ENCODE assay signal across 8 cellular contexts in genomic region chr22:43955040-43955882, GRCh38. TPM values are rescaled to one million over a fixed set of nuclear protein-coding genes. Genes with fewer than 3 reads are reported as not detected.
DNase-seq lines count a peak whose midpoint lies in the region; ATAC-seq, FAIRE-seq and TF ChIP-seq lines count a peak whose summit lies in the region.

Gene SAMM50 (plus strand): TSS chr22:43955442. CDS start chr22:43955578, 136 bp downstream.

- no peak for FAIRE-seq in A549 (lab: Jason Lieb, UNC)
- no peak for FAIRE-seq in small intestine (lab: Jason Lieb, UNC)

- dilution Hi-C loops in mammary epithelial cell (cut with HindIII; ENCODE audit: low sequenced_read_pairs): no loop called here

- ATAC-seq in A549 (peak; percentile 97 to 98), HG03095 (IDR thresholded peaks at IDR 0.05; ENCODE audit: unreplicated experiment) (peak; percentile 82)

- no peak for TF ChIP-seq EP300 in A549 (IDR thresholded peaks at IDR 0.05)

- H4K20me1 ChIP-seq in mammary epithelial cell (ENCODE audit: insufficient read depth, low read length): no peaks in the 10 kb centered on the region

- H3K27ac ChIP-seq in A549: peak within 1 kb of the TSS; percentile 80 to 96
- H3K27ac ChIP-seq in WERI-Rb-1: peak within 1 kb of the TSS; percentile 88
- peak within 1 kb of the TSS; percentile 49 for H3K27ac ChIP-seq in mammary epithelial cell (ENCODE audit: insufficient read depth, low read depth, low read length)
- no peak within 1 kb of the TSS for H3K27ac ChIP-seq in iPS-20b (ENCODE audit: low read length)
- peak within 1 kb of the TSS; percentile 88 to 95 for H3K27ac ChIP-seq in small intestine (ENCODE audit: low read depth in 1 of 2, low read length in 1 of 2)

- no peak for TF ChIP-seq RAD21 in A549 (conservative IDR thresholded peaks at IDR 0.05 in 1 of 2, IDR thresholded peaks at IDR 0.05 in 1 of 2)

- TF ChIP-seq POLR2A in A549 (IDR thresholded peaks at IDR 0.05; ENCODE audit: low read length) (peak; percentile 86), GM18526 (IDR thresholded peaks at IDR 0.05; ENCODE audit: extremely low read depth, insufficient read length) (peak; percentile 97)

- peaks cover 17% of the 10 kb centered on the region; the same call in 2 of the 3 replicates for H3K4me1 ChIP-seq in A549
- H3K4me1 ChIP-seq in mammary epithelial cell (ENCODE audit: insufficient read depth, low read length): peaks cover 18% of the 10 kb centered on the region
- peaks cover 13% of the 10 kb centered on the region; the same call in 1 of the 2 replicates for H3K4me1 ChIP-seq in iPS-20b (ENCODE audit: insufficient read depth, low read length)
- H3K4me1 ChIP-seq in small intestine (ENCODE audit: control insufficient read depth in 2 of 2, insufficient read depth in 1 of 2, low read depth in 1 of 2, low read length in 1 of 2): peaks cover 0 to 8% of the 10 kb centered on the region in 2 donors

- peak within 1 kb of the TSS; percentile 84 for H2AFZ ChIP-seq in mammary epithelial cell (ENCODE audit: low read depth, low read length)

- DNase-seq in A549 (ENCODE audit: low read depth in 1 of 2, low spot score in 1 of 2) (peak; percentile 79 to 87), NCI-H2171 treated with DMSO at 0.1 percent for 48 hours (lab: John Stamatoyannopoulos, UW) (peak; percentile 92), WERI-Rb-1 (peak; percentile 95), mammary epithelial cell (peak; percentile 90), small intestine (peak; percentile 95)

- H3K36me3 ChIP-seq in WERI-Rb-1 (no peaks in the 10 kb centered on the region; the same call in 1 of the 2 replicates), mammary epithelial cell (ENCODE audit: insufficient read depth, low read length) (no peaks in the 10 kb centered on the region), iPS-20b (ENCODE audit: insufficient read depth, low read depth, low read length) (no peaks in the 10 kb centered on the region), small intestine (ENCODE audit: control insufficient read depth in 2 of 2, insufficient read depth in 2 of 2, low read length in 2 of 2) (no peaks in the 10 kb centered on the region)

- no peaks in the 10 kb centered on the region for H3K27me3 ChIP-seq in WERI-Rb-1 (ENCODE audit: insufficient read depth, low read depth, severe bottlenecking)
- no peaks in the 10 kb centered on the region for H3K27me3 ChIP-seq in mammary epithelial cell (ENCODE audit: insufficient read depth, low read length)
- H3K27me3 ChIP-seq in iPS-20b (ENCODE audit: insufficient read depth, low read length): no peaks in the 10 kb centered on the region
- no peaks in the 10 kb centered on the region for H3K27me3 ChIP-seq in small intestine (ENCODE audit: control insufficient read depth in 2 of 2, insufficient read depth in 2 of 2, low read length in 2 of 2)

- POLR2A ChIA-PET in A549 (lab: Yijun Ruan, JAX): interaction anchor here (0.6 to 2.1 kb wide), 3 partner anchors 9 to 32 kb away, joined by 3 to 12 read pairs (median 4); partner anchors contain the start of gene PNPLA3

- WGBS in A549 (ENCODE audit: missing lambda C conversion rate): under 1% methylated on average over 9 of the region's 74 CpGs
- 3% methylated on average over 17 of the region's 74 CpGs for WGBS in mammary epithelial cell (ENCODE audit: low coverage, missing lambda C conversion rate)
- WGBS in small intestine, 3 donors: 0 to 1% (median 0%) methylated on average over 68 to 74 of the region's 74 CpGs

- H3K4me2 ChIP-seq in A549 (peak within 1 kb of the TSS; percentile 98), mammary epithelial cell (ENCODE audit: insufficient read depth, low read depth, low read length) (peak within 1 kb of the TSS; percentile 87)

- H3K9me3 ChIP-seq in A549 (no peaks in the 10 kb centered on the region), WERI-Rb-1 (ENCODE audit: severe bottlenecking) (no peaks in the 10 kb centered on the region), mammary epithelial cell (replicated peaks; ENCODE audit: insufficient read depth, low read length) (no peaks in the 10 kb centered on the region), iPS-20b (ENCODE audit: insufficient read depth, low read depth, low read length) (no peaks in the 10 kb centered on the region), small intestine (ENCODE audit: control insufficient read depth, low read depth) (no peaks in the 10 kb centered on the region)

- intact Hi-C loops in mammary epithelial cell (cut with micrococcal nuclease): no loop called here

- peaks cover 57% of the 10 kb centered on the region for H3K79me2 ChIP-seq in mammary epithelial cell (ENCODE audit: insufficient read depth, low read length)

- BruUV-seq in mammary epithelial cell (replicated peaks; lab: Mats Ljungman, UMichigan): no TSS peak

- H3K4me3 ChIP-seq in A549: peak within 1 kb of the TSS; percentile 93
- peak within 1 kb of the TSS; percentile 83 for H3K4me3 ChIP-seq in WERI-Rb-1 (ENCODE audit: low read depth, low read length)
- H3K4me3 ChIP-seq in mammary epithelial cell (replicated peaks in 1 of 3; ENCODE audit: insufficient read depth in 1 of 3, low read depth in 2 of 3, low read length in 3 of 3): peak within 1 kb of the TSS; percentile 76 to 97 (median 89)
- H3K4me3 ChIP-seq in iPS-20b (ENCODE audit: low read length): peak within 1 kb of the TSS; percentile 96
- H3K4me3 ChIP-seq in small intestine (ENCODE audit: low read depth in 1 of 2, low read length in 2 of 2): peak within 1 kb of the TSS; percentile 82 to 90

- H3K9ac ChIP-seq in mammary epithelial cell (ENCODE audit: insufficient read depth, low read length) (peak within 1 kb of the TSS; percentile 72), iPS-20b (ENCODE audit: low read depth, low read length) (peak within 1 kb of the TSS; percentile 92)

- in situ Hi-C loops in mammary epithelial cell (cut with MboI; ENCODE audit: low sequenced_read_pairs in 2 of 2): no loop called here

- CTCF ChIA-PET in A549 (lab: Yijun Ruan, JAX) (interaction anchor here (0.9 to 1.7 kb wide), 4 partner anchors 9 to 670 kb away, joined by 3 to 8 read pairs (median 3); no protein-coding TSS in a partner anchor), mammary epithelial cell (lab: Charles Lee; ENCODE audit: low non-redundant PET) (interaction anchor here (0.6 to 1.2 kb wide), 3 partner anchors 9 to 72 kb away, joined by 3 to 4 read pairs (median 3); no protein-coding TSS in a partner anchor)

- no peak for TF ChIP-seq CTCF in A549 (IDR thresholded peaks at IDR 0.05)
- TF ChIP-seq CTCF in WERI-Rb-1 (IDR thresholded peaks at IDR 0.05; ENCODE audit: low read depth, low read length): no peak
- TF ChIP-seq CTCF in mammary epithelial cell (conservative IDR thresholded peaks at IDR 0.05 in 1 of 2, IDR thresholded peaks at IDR 0.05 in 1 of 2; ENCODE audit: extremely low read depth in 1 of 2, insufficient read depth in 1 of 2, low read depth in 1 of 2, low read length in 2 of 2): no peak

TF ChIP-seq in A549, 52 proteins besides CTCF, POLR2A, EP300 and RAD21 (continues in another document):
- TF ChIP-seq CBX2 (IDR thresholded peaks at IDR 0.05; ENCODE audit: borderline replicate concordance, low read depth) (no peak), RARB (CRISPR knock-in tag; IDR thresholded peaks at IDR 0.05) (no peak), JUN (IDR thresholded peaks at IDR 0.05) (peak in 1 of 2 experiments; percentile 47; a peak in 1 of 5 replicates), BCL3 (IDR thresholded peaks at IDR 0.05) (peak; percentile 72; the same call in 2 of the 3 replicates), USF2 (IDR thresholded peaks at IDR 0.05) (peak; percentile 45), CEBPB (IDR thresholded peaks at IDR 0.05) (0 out of 4 replicates have a peak, but pooled peaks of 1 of the 2 experiments have one; percentile 13), KDM5A (IDR thresholded peaks at IDR 0.05) (peak; percentile 86), ATOH8 (CRISPR knock-in tag; IDR thresholded peaks at IDR 0.05; ENCODE audit: low read depth) (no peak), FOXS1 (CRISPR knock-in tag; IDR thresholded peaks at IDR 0.05) (no peak)
- TF ChIP-seq, protein P1, sequence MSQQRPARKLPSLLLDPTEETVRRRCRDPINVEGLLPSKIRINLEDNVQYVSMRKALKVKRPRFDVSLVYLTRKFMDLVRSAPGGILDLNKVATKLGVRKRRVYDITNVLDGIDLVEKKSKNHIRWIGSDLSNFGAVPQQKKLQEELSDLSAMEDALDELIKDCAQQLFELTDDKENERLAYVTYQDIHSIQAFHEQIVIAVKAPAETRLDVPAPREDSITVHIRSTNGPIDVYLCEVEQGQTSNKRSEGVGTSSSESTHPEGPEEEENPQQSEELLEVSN (IDR thresholded peaks at IDR 0.05; ENCODE audit: borderline replicate concordance, low read depth): peak; percentile 66; the same call in 1 of the 2 replicates

RNA-seq across cellular contexts. Expression of gene SAMM50, which starts in this region (rescaled TPM):
- polyA plus RNA-seq in A549 (2011; rRNA removed) (37.1 and 51.4 TPM in 2 replicates), A549 (2017; fragmentation: RNase III; extraction: RNeasy Plus Mini Kit Qiagen cat#74134 plus additional on column Dnase treatment) (49.3 to 50.8 TPM (median 49.3 TPM) in 3 replicates), mammary epithelial cell (48.5 TPM), small intestine (10 to 100 TPM; 45.4 to 66.9 (median 64.6) TPM)
- 31.9 and 32.9 TPM in 2 replicates for polyA plus RNA-seq in A549 (2012; cell fraction: cytosol; rRNA removed)
- 25.3 and 36.5 TPM in 2 replicates for polyA plus RNA-seq in A549 (2012; cell fraction: nucleus; rRNA removed)
- polyA minus RNA-seq in A549 (2011; rRNA and poly(A)+ RNA removed): 29.6 and 33.1 TPM in 2 replicates
- total RNA-seq in mammary epithelial cell: 10 to 100 TPM; 49.0 to 49.2 TPM
- 66.5 TPM for polyA minus RNA-seq in mammary epithelial cell
